1 cellular context compared by ENCODE assay signal in genomic region chr3:31187380-31187779, GRCh38.
TF ChIP-seq lines count a peak whose summit lies in the region.

No MANE protein-coding gene starts in this region.

TF ChIP-seq in HepG2, 621 proteins besides CTCF, POLR2A, EP300 and RAD21 (continued from another document and continues in another):
- TF ChIP-seq ZBTB40 (IDR thresholded peaks at IDR 0.05): no peak
- no peak for TF ChIP-seq ZBTB40 (CRISPR knock-in tag; IDR thresholded peaks at IDR 0.05)
- TF ChIP-seq DRAP1 (CRISPR knock-in tag; IDR thresholded peaks at IDR 0.05): no peak
- TF ChIP-seq FLYWCH1 (CRISPR knock-in tag; IDR thresholded peaks at IDR 0.05): no peak
- TF ChIP-seq ZSCAN20 (CRISPR knock-in tag; IDR thresholded peaks at IDR 0.05; ENCODE audit: borderline replicate concordance): no peak
- TF ChIP-seq ZFP1 (CRISPR knock-in tag; IDR thresholded peaks at IDR 0.05): no peak
- no peak for TF ChIP-seq ZSCAN30 (CRISPR knock-in tag; IDR thresholded peaks at IDR 0.05)
- TF ChIP-seq ZNF784 (CRISPR knock-in tag; IDR thresholded peaks at IDR 0.05; ENCODE audit: borderline replicate concordance): no peak
- no peak for TF ChIP-seq HHEX (CRISPR knock-in tag; IDR thresholded peaks at IDR 0.05)
- TF ChIP-seq ZNF317 (CRISPR knock-in tag; IDR thresholded peaks at IDR 0.05): no peak
- TF ChIP-seq EEA1 (CRISPR knock-in tag; IDR thresholded peaks at IDR 0.05; ENCODE audit: borderline replicate concordance): no peak
- no peak for TF ChIP-seq FOXK1 (CRISPR knock-in tag; IDR thresholded peaks at IDR 0.05; ENCODE audit: borderline replicate concordance, low read depth)
- TF ChIP-seq PHF20 (CRISPR knock-in tag; IDR thresholded peaks at IDR 0.05): no peak
- TF ChIP-seq ZNF275 (CRISPR knock-in tag; IDR thresholded peaks at IDR 0.05; ENCODE audit: borderline replicate concordance): no peak
- peak; percentile 91 for TF ChIP-seq HNF4A (CRISPR knock-in tag; IDR thresholded peaks at IDR 0.05)
- TF ChIP-seq PAXIP1 (CRISPR knock-in tag; conservative IDR thresholded peaks at IDR 0.05): peak; percentile 86
- no peak for TF ChIP-seq ZNF264 (CRISPR knock-in tag; IDR thresholded peaks at IDR 0.05)
- no peak for TF ChIP-seq RCOR2 (CRISPR knock-in tag; IDR thresholded peaks at IDR 0.05)
- no peak for TF ChIP-seq ZNF878 (CRISPR knock-in tag; IDR thresholded peaks at IDR 0.05)
- no peak for TF ChIP-seq ZNF124 (CRISPR knock-in tag; IDR thresholded peaks at IDR 0.05)
- no peak for TF ChIP-seq RFXAP (CRISPR knock-in tag; IDR thresholded peaks at IDR 0.05; ENCODE audit: borderline replicate concordance)
- TF ChIP-seq PPARG (CRISPR knock-in tag; conservative IDR thresholded peaks at IDR 0.05): 0 out of 2 replicates have a peak, but pooled peaks have one; percentile 17
- no peak for TF ChIP-seq NBN (conservative IDR thresholded peaks at IDR 0.05)
- TF ChIP-seq ZNF775 (CRISPR knock-in tag; IDR thresholded peaks at IDR 0.05; ENCODE audit: borderline replicate concordance): no peak
- no peak for TF ChIP-seq POLR2G (IDR thresholded peaks at IDR 0.05; ENCODE audit: low read depth, low read length)
- no peak for TF ChIP-seq TEF (CRISPR knock-in tag; IDR thresholded peaks at IDR 0.05)
- no peak for TF ChIP-seq ZNF225 (CRISPR knock-in tag; IDR thresholded peaks at IDR 0.05)
- TF ChIP-seq ZNF567 (CRISPR knock-in tag; IDR thresholded peaks at IDR 0.05; ENCODE audit: borderline replicate concordance): no peak
- TF ChIP-seq ZNF550 (CRISPR knock-in tag; IDR thresholded peaks at IDR 0.05; ENCODE audit: borderline replicate concordance): no peak
- TF ChIP-seq ZFYVE20 (CRISPR knock-in tag; IDR thresholded peaks at IDR 0.05; ENCODE audit: borderline replicate concordance, low read depth): no peak
- no peak for TF ChIP-seq PATZ1 (CRISPR knock-in tag; IDR thresholded peaks at IDR 0.05)
- TF ChIP-seq POLR2AphosphoS5 (IDR thresholded peaks at IDR 0.05; ENCODE audit: low read depth, low read length): no peak
- TF ChIP-seq MED13 (CRISPR knock-in tag; IDR thresholded peaks at IDR 0.05): no peak
- TF ChIP-seq LCORL (IDR thresholded peaks at IDR 0.05): peak; percentile 41; the same call in 1 of the 2 replicates
- TF ChIP-seq LCORL (CRISPR knock-in tag; IDR thresholded peaks at IDR 0.05): peak; percentile 79; the same call in 1 of the 2 replicates
- no peak for TF ChIP-seq TCF12 (IDR thresholded peaks at IDR 0.05)
- TF ChIP-seq TCF12 (CRISPR knock-in tag; IDR thresholded peaks at IDR 0.05): no peak
- no peak for TF ChIP-seq ZFP36L2 (CRISPR knock-in tag; IDR thresholded peaks at IDR 0.05)
- TF ChIP-seq ZNF619 (CRISPR knock-in tag; IDR thresholded peaks at IDR 0.05): no peak
- no peak for TF ChIP-seq HOXA7 (CRISPR knock-in tag; IDR thresholded peaks at IDR 0.05)
- TF ChIP-seq FOXK2 (IDR thresholded peaks at IDR 0.05): no peak
- TF ChIP-seq CREB3 (CRISPR knock-in tag; IDR thresholded peaks at IDR 0.05): no peak
- no peak for TF ChIP-seq RBM22 (optimal IDR thresholded peaks at IDR 0.05; ENCODE audit: low read length)
- no peak for TF ChIP-seq ZNF598 (CRISPR knock-in tag; IDR thresholded peaks at IDR 0.05; ENCODE audit: borderline replicate concordance)
- no peak for TF ChIP-seq ZNF570 (CRISPR knock-in tag; IDR thresholded peaks at IDR 0.05; ENCODE audit: borderline replicate concordance)
